Comparison of ENCODE assay signal across 25 cellular contexts in genomic region chr17:47159315-47159714, GRCh38. TPM values are rescaled to one million over a fixed set of nuclear protein-coding genes. Genes with fewer than 3 reads are reported as not detected.
A peak's percentile ranks its signal among the peaks of the same experiment; 100 is the strongest.
DNase-seq lines count a peak whose midpoint lies in the region; ATAC-seq, FAIRE-seq and TF ChIP-seq lines count a peak whose summit lies in the region.
"Had no signal": no experiment of that assay in that cellular context is flagged by ENCODE, and none has a peak within 500 bp of the region (broad histone marks: within the 10 kb centered on the region; RNA-seq: fewer than 3 reads in every experiment).

No MANE protein-coding gene starts in this region.

- no peaks in the 10 kb centered on the region for H3K9me1 ChIP-seq in K562 (ENCODE audit: control insufficient read depth, insufficient read depth, low read length)

- no peak overlapping the region for H4K8ac ChIP-seq in trophoblast cell (ENCODE audit: low read depth, low read length)

- TF ChIP-seq CTCF in HepG2 (CRISPR knock-in tag; IDR thresholded peaks at IDR 0.05) (no peak), right lobe of liver (IDR thresholded peaks at IDR 0.05) (no peak), K562 (IDR thresholded peaks at IDR 0.05 in 2 of 3, conservative IDR thresholded peaks at IDR 0.05 in 1 of 3; ENCODE audit: insufficient read depth in 2 of 3, low read depth in 1 of 3, low read length in 3 of 3) (no peak)

- H3K4me2 ChIP-seq in HepG2 (ENCODE audit: low read depth, low read length), result no peak overlapping the region
- no peak overlapping the region for H3K4me2 ChIP-seq in K562 (ENCODE audit: insufficient read depth, low read length)
- H3K4me2 ChIP-seq in trophoblast cell (ENCODE audit: low read length), result no peak overlapping the region
- H3K4me2 ChIP-seq: A549; BLaER1 treated with 17β-estradiol and CSF1 and Interleukin-3, amounts not matched to agents 10 nM and 100 nM had no signal

- H3K23ac ChIP-seq in trophoblast cell (ENCODE audit: low read length), result no peak overlapping the region

- no peak for TF ChIP-seq RAD21 in HepG2 (CRISPR knock-in tag; IDR thresholded peaks at IDR 0.05)
- no peak for TF ChIP-seq RAD21 in K562 (CRISPR knock-in tag; conservative IDR thresholded peaks at IDR 0.05 in 1 of 2, IDR thresholded peaks at IDR 0.05 in 1 of 2)

- WGBS in HepG2 (ENCODE audit: low lambda C conversion rate), result over 99% methylated on average over 14 of the region's 18 CpGs
- 100% methylated on average over 4 of the region's 18 CpGs for WGBS in right lobe of liver (ENCODE audit: insufficient coverage, low coverage, low lambda C conversion rate, missing lambda C conversion rate)
- WGBS in K562 (ENCODE audit: insufficient coverage, low coverage, missing lambda C conversion rate), result 96% methylated on average over 13 of the region's 18 CpGs
- WGBS in trophoblast cell (ENCODE audit: extremely low coverage, insufficient coverage, insufficient read length), result no CpG with 5 or more reads among the region's 18 CpGs

- TF ChIP-seq EP300 in HepG2 (IDR thresholded peaks at IDR 0.05; ENCODE audit: low read depth in 2 of 2, low read length in 2 of 2) (no peak), HepG2 (CRISPR knock-in tag; IDR thresholded peaks at IDR 0.05; ENCODE audit: borderline replicate concordance) (no peak), K562 (IDR thresholded peaks at IDR 0.05; ENCODE audit: low read length) (no peak)

- H3K4ac ChIP-seq in trophoblast cell (ENCODE audit: low read depth, low read length), result no peak overlapping the region

- intact Hi-C loops in HepG2 (cut with micrococcal nuclease; ENCODE audit: unreplicated experiment), result no loop called here
- intact Hi-C loops in right lobe of liver (cut with DNase I), result no loop called here
- intact Hi-C loops in K562 (cut with micrococcal nuclease), result no loop called here

- POLR2A ChIA-PET in activated CD4-positive, alpha-beta T cell treated with anti-CD3 and anti-CD28 coated beads, Interleukin-2, amount 10 ng/mL, durations not matched to agents 7 days and 5 days (lab: Charles Lee), result no interaction called here
- POLR2A ChIA-PET in HepG2 (lab: Yijun Ruan, JAX), result no interaction called here
- POLR2A ChIA-PET in K562 (lab: Yijun Ruan, JAX), result no interaction called here

- no peak overlapping the region for H3K9ac ChIP-seq in HepG2 (ENCODE audit: insufficient read depth, low read depth, low read length)
- peak overlapping the region in 1 of 2 experiments; percentile 18; a peak in 1 of 4 replicates for H3K9ac ChIP-seq in K562 (ENCODE audit: insufficient read depth in 1 of 2, low read depth in 2 of 2, low read length in 2 of 2)
- H3K9ac ChIP-seq in trophoblast cell (ENCODE audit: low read length), result no peak overlapping the region
- H3K9ac ChIP-seq: BLaER1 treated with 17β-estradiol and CSF1 and Interleukin-3, amounts not matched to agents 10 nM and 100 nM had no signal

- in situ Hi-C loops in HepG2 (cut with HindIII; ENCODE audit: extremely low pct_ligation_motif_present, low pct_unique_long_range_greater_than_20kb) (no loop called here), K562 (cut with MboI) (no loop called here)

- no peaks in the 10 kb centered on the region for H3K27me3 Mint-ChIP-seq in activated CD4-positive, alpha-beta T cell treated with anti-CD3 and anti-CD28 coated beads, Interleukin-2, amount 10 ng/mL, durations not matched to agents 7 days and 5 days
- H3K27me3 Mint-ChIP-seq: B cell; CD4-positive, alpha-beta T cell had no signal

- H3K14ac ChIP-seq in trophoblast cell (ENCODE audit: low read length), result no peak overlapping the region

- peaks cover 46% of the 10 kb centered on the region for H3K36me3 Mint-ChIP-seq in activated CD4-positive, alpha-beta T cell treated with anti-CD3 and anti-CD28 coated beads, Interleukin-2, amount 10 ng/mL, durations not matched to agents 7 days and 5 days (ENCODE audit: low read depth)

- no peak for FAIRE-seq in HepG2 (lab: Jason Lieb, UNC)
- no peak for FAIRE-seq in K562 (lab: Jason Lieb, UNC)
- FAIRE-seq: A549, D721Med, GM12891 had no signal

- ATAC-seq in HepG2 (no peak), right lobe of liver (no peak), K562 (no peak), GM18520 (IDR thresholded peaks at IDR 0.05; ENCODE audit: unreplicated experiment) (no peak), HG03457 (IDR thresholded peaks at IDR 0.05; ENCODE audit: unreplicated experiment) (no peak)
- ATAC-seq: A549; CD8-positive, alpha-beta T cell had no signal

- no peak overlapping the region for H4K12ac ChIP-seq in trophoblast cell (ENCODE audit: low read depth, low read length)

- CTCF ChIA-PET in activated CD4-positive, alpha-beta T cell treated with anti-CD3 and anti-CD28 coated beads, Interleukin-2, amount 10 ng/mL, durations not matched to agents 7 days and 5 days (lab: Charles Lee), result interaction anchor here (0.8 kb wide), 1 partner anchor 26 kb away, joined by 3 read pairs; no protein-coding TSS in a partner anchor
- CTCF ChIA-PET in HepG2 (lab: Yijun Ruan, JAX; ENCODE audit: low intra/inter-chr PET ratio, low total read pairs), result no interaction called here
- CTCF ChIA-PET in K562 (lab: Yijun Ruan, JAX; ENCODE audit: low intra/inter-chr PET ratio), result no interaction called here

- H3K27ac Mint-ChIP-seq in activated CD4-positive, alpha-beta T cell treated with anti-CD3 and anti-CD28 coated beads, Interleukin-2, amount 10 ng/mL, durations not matched to agents 7 days and 5 days, result peak overlapping the region; percentile 54
- H3K27ac Mint-ChIP-seq: B cell; CD4-positive, alpha-beta T cell; CD8-positive, alpha-beta T cell had no signal

- H3K4me1 ChIP-seq in HepG2 (ENCODE audit: insufficient read depth, low read length) (no peaks in the 10 kb centered on the region), right lobe of liver (no peaks in the 10 kb centered on the region), K562 (replicated peaks in 1 of 2; ENCODE audit: control insufficient read depth in 2 of 2, insufficient read depth in 2 of 2, low read length in 2 of 2) (peaks cover 0 to 3% of the 10 kb centered on the region in 2 experiments; a peak in 1 of 5 replicates), trophoblast cell (ENCODE audit: control insufficient read depth in 1 of 2, insufficient read depth in 2 of 2, low read length in 2 of 2) (no peaks in the 10 kb centered on the region)
- H3K4me1 ChIP-seq: A549, Caco-2 had no signal

- peaks cover 18% of the 10 kb centered on the region for H3K4me1 Mint-ChIP-seq in activated CD4-positive, alpha-beta T cell treated with anti-CD3 and anti-CD28 coated beads, Interleukin-2, amount 10 ng/mL, durations not matched to agents 7 days and 5 days

- H3K36me3 ChIP-seq in HepG2 (replicated peaks in 1 of 2; ENCODE audit: control insufficient read depth in 1 of 2, insufficient read depth in 2 of 2, low read length in 2 of 2), result peaks cover 20 to 74% of the 10 kb centered on the region in 2 experiments
- peaks cover 0 to 52% (median 15%) of the 10 kb centered on the region in 4 donors for H3K36me3 ChIP-seq in right lobe of liver
- peaks cover 89% of the 10 kb centered on the region for H3K36me3 ChIP-seq in K562 (ENCODE audit: control insufficient read depth, insufficient read depth, low read length)
- peaks cover 25 to 32% of the 10 kb centered on the region in 2 experiments for H3K36me3 ChIP-seq in trophoblast cell (ENCODE audit: control insufficient read depth in 1 of 2, insufficient read depth in 2 of 2, low read length in 2 of 2)

- no peak overlapping the region for H3K27ac ChIP-seq in HepG2 (ENCODE audit: extremely low read length, insufficient read depth, low read length)
- no peak overlapping the region for H3K27ac ChIP-seq in right lobe of liver
- H3K27ac ChIP-seq in K562 (ENCODE audit: extremely low read depth, low read depth, low read length), result no peak overlapping the region
- H3K27ac ChIP-seq in trophoblast cell (ENCODE audit: low read depth, low read length), result no peak overlapping the region
- H3K27ac ChIP-seq: 22Rv1; A549; BLaER1 treated with 17β-estradiol and CSF1 and Interleukin-3, amounts not matched to agents 10 nM and 100 nM; C4-2B had no signal

- no TSS peak for BruUV-seq in HepG2 (replicated peaks; lab: Mats Ljungman, UMichigan)
- no TSS peak for BruUV-seq in K562 (replicated peaks; lab: Mats Ljungman, UMichigan)

- H3K27me3 ChIP-seq in HepG2 (ENCODE audit: control insufficient read depth in 1 of 2, insufficient read depth in 2 of 2, low read length in 2 of 2) (no peaks in the 10 kb centered on the region), right lobe of liver (no peaks in the 10 kb centered on the region), K562 (ENCODE audit: control insufficient read depth in 2 of 2, insufficient read depth in 2 of 2, low read length in 2 of 2) (no peaks in the 10 kb centered on the region), trophoblast cell (ENCODE audit: insufficient read depth, low read length) (no peaks in the 10 kb centered on the region)
- H3K27me3 ChIP-seq: BLaER1 treated with 17β-estradiol and CSF1 and Interleukin-3, amounts not matched to agents 10 nM and 100 nM had no signal

- peak overlapping the region; percentile 3 for H3K18ac ChIP-seq in trophoblast cell (ENCODE audit: low read length)

- H2AFZ ChIP-seq in HepG2 (ENCODE audit: low read length) (no peak overlapping the region), K562 (ENCODE audit: low read depth, low read length) (no peak overlapping the region), trophoblast cell (ENCODE audit: insufficient read depth, low read length, poor library complexity) (no peak overlapping the region)

- no peak overlapping the region for H2AK5ac ChIP-seq in trophoblast cell (ENCODE audit: low read length)

- no peak for DNase-seq in activated CD4-positive, alpha-beta T cell treated with anti-CD3 and anti-CD28 coated beads, Interleukin-2, amount 10 ng/mL, durations not matched to agents 7 days and 5 days
- no peak for DNase-seq in activated CD4-positive, alpha-beta T cell treated with anti-CD3 and anti-CD28 coated beads, Interleukin-2, amount 50 U/mL, for 1 hour
- DNase-seq in HepG2 (ENCODE audit: low spot score) (no peak), right lobe of liver (no peak), K562 (ENCODE audit: extremely low read depth in 1 of 4, low spot score in 3 of 4) (no peak), trophoblast cell (no peak)
- DNase-seq: AML-193; Caco-2; Calu3; CD4-positive, alpha-beta T cell; CD8-positive, alpha-beta T cell; DMS79 treated with DMSO at 0.1 percent for 48 hours; EL; GDM1 had no signal

- no peak overlapping the region for H3K4me3 Mint-ChIP-seq in activated CD4-positive, alpha-beta T cell treated with anti-CD3 and anti-CD28 coated beads, Interleukin-2, amount 10 ng/mL, durations not matched to agents 7 days and 5 days
- H3K4me3 Mint-ChIP-seq: B cell; CD4-positive, alpha-beta T cell; CD8-positive, alpha-beta T cell had no signal

- no peak overlapping the region for H2BK120ac ChIP-seq in trophoblast cell (ENCODE audit: insufficient read depth, low read length, poor library complexity)

- H3K79me1 ChIP-seq in trophoblast cell (ENCODE audit: low read length), result no peaks in the 10 kb centered on the region

- no peaks in the 10 kb centered on the region for H3K9me3 ChIP-seq in HepG2 (ENCODE audit: low read length)
- H3K9me3 ChIP-seq in right lobe of liver, result no peaks in the 10 kb centered on the region
- no peaks in the 10 kb centered on the region for H3K9me3 ChIP-seq in K562 (replicated peaks; ENCODE audit: control insufficient read depth, insufficient read depth, low read depth, low read length)
- H3K9me3 ChIP-seq in trophoblast cell (ENCODE audit: insufficient read depth, low read depth, low read length), result no peaks in the 10 kb centered on the region
- H3K9me3 ChIP-seq: A549; BLaER1 treated with 17β-estradiol and CSF1 and Interleukin-3, amounts not matched to agents 10 nM and 100 nM; Caco-2 had no signal

- TF ChIP-seq POLR2A in HepG2 (IDR thresholded peaks at IDR 0.05; ENCODE audit: insufficient read depth in 1 of 2, low read depth in 2 of 2, low read length in 2 of 2) (no peak), right lobe of liver (IDR thresholded peaks at IDR 0.05) (no peak), K562 (conservative IDR thresholded peaks at IDR 0.05) (no peak)

- no peak overlapping the region for H4K91ac ChIP-seq in trophoblast cell (ENCODE audit: low read depth, low read length)

- no peak overlapping the region for H3K4me3 ChIP-seq in HepG2 (replicated peaks in 1 of 3; ENCODE audit: insufficient read depth in 1 of 3, low read depth in 2 of 3, low read length in 3 of 3)
- H3K4me3 ChIP-seq in right lobe of liver, result no peak overlapping the region
- H3K4me3 ChIP-seq in K562, result no peak overlapping the region
- no peak overlapping the region for H3K4me3 ChIP-seq in trophoblast cell (ENCODE audit: low read depth, low read length)
- H3K4me3 ChIP-seq: A549; BLaER1 treated with 17β-estradiol and CSF1 and Interleukin-3, amounts not matched to agents 10 nM and 100 nM had no signal

- no peaks in the 10 kb centered on the region for H3K79me2 ChIP-seq in HepG2 (ENCODE audit: insufficient read depth, low read length)
- 0 out of 3 replicates have a peak, but pooled peaks cover 6% of the 10 kb centered on the region for H3K79me2 ChIP-seq in K562 (ENCODE audit: control insufficient read depth, insufficient read depth, low read length)
- H3K79me2 ChIP-seq in trophoblast cell (ENCODE audit: control insufficient read depth, insufficient read depth, low read length, poor library complexity), result no peaks in the 10 kb centered on the region

- no peak overlapping the region for H2BK5ac ChIP-seq in trophoblast cell (ENCODE audit: low read depth, low read length, poor library complexity)

- H4K20me1 ChIP-seq in HepG2 (ENCODE audit: insufficient read depth, low read length) (no peaks in the 10 kb centered on the region), K562 (replicated peaks; ENCODE audit: control insufficient read depth, insufficient read depth, low read length) (0 out of 2 replicates have a peak, but pooled peaks cover 4% of the 10 kb centered on the region)

- H2BK12ac ChIP-seq in trophoblast cell (ENCODE audit: low read length), result no peak overlapping the region

- H3K9me3 Mint-ChIP-seq in activated CD4-positive, alpha-beta T cell treated with anti-CD3 and anti-CD28 coated beads, Interleukin-2, amount 10 ng/mL, durations not matched to agents 7 days and 5 days, result no peaks in the 10 kb centered on the region
- H3K9me3 Mint-ChIP-seq: CD4-positive, alpha-beta T cell; CD8-positive, alpha-beta T cell had no signal

RNA-seq across cellular contexts. Expression of gene CDC27, which starts 29.8 kb away (rescaled TPM):
- total RNA-seq in activated CD4-positive, alpha-beta T cell treated with anti-CD3 and anti-CD28 coated beads, Interleukin-2, amount 10 ng/mL, durations not matched to agents 7 days and 5 days, result 100 to 1,000 TPM; 128 to 159 TPM
- total RNA-seq in HepG2 (2016; rRNA removed; fragmentation: Illumina TruSeq; extraction: Trizol) (102 and 162 TPM in 2 replicates), right lobe of liver (10 to 100 TPM; 27.5 to 50.4 (median 32.9) TPM), K562 (2014; rRNA removed) (79.5 and 81.0 TPM in 2 replicates), K562 (2014; rRNA removed; fragmentation: Illumina TruSeq; extraction: Trizol) (102 and 118 TPM in 2 replicates), K562 (2015; rRNA removed; fragmentation: Illumina TruSeq; extraction: Trizol) (83.0 and 94.1 TPM in 2 replicates), K562 (2021) (117 and 119 TPM in 2 replicates)
- total RNA-seq in HepG2 (2016; cell fraction: cytosol; rRNA removed; fragmentation: Illumina TruSeq; extraction: Trizol; ENCODE audit: low read depth), result 15.6 and 16.5 TPM in 2 replicates
- total RNA-seq in HepG2 (2016; cell fraction: insoluble cytoplasmic fraction; rRNA removed; fragmentation: Illumina TruSeq; extraction: Trizol), result 94.8 and 180 TPM in 2 replicates
- total RNA-seq in HepG2 (2016; cell fraction: membrane; rRNA removed; fragmentation: Illumina TruSeq; extraction: Trizol), result 45.9 and 57.6 TPM in 2 replicates
- 66.9 and 67.5 TPM in 2 replicates for total RNA-seq in HepG2 (2016; cell fraction: nucleus; rRNA removed; fragmentation: Illumina TruSeq; extraction: Trizol)
- polyA plus RNA-seq in HepG2 (2011; rRNA removed) (55.9 and 80.7 TPM in 2 replicates), K562 (2011; rRNA removed) (119 and 155 TPM in 2 replicates), K562 (2014; fragmentation: Illumina TruSeq; extraction: Trizol) (94.1 and 104 TPM in 2 replicates), K562 (2014; fragmentation: Nextera tagmentation; extraction: Ambion mirVana) (10 to 100 TPM; 28.6 to 34.5 TPM), K562 (2014; rRNA removed) (41.9 and 48.3 TPM in 2 replicates)
- 39.5 and 46.1 TPM in 2 replicates for polyA plus RNA-seq in HepG2 (2011; cell fraction: cytosol; rRNA removed)
- polyA plus RNA-seq in HepG2 (2011; cell fraction: nucleus; rRNA removed), result 54.9 and 64.9 TPM in 2 replicates
- 45.5 and 46.6 TPM in 2 replicates for polyA plus RNA-seq in HepG2 (2012)
- 4.4 and 5.4 TPM in 2 replicates for polyA plus RNA-seq in HepG2 (2016; cell fraction: cytosol; fragmentation: Illumina TruSeq; extraction: Trizol; ENCODE audit: low read depth)
- polyA plus RNA-seq in HepG2 (2016; cell fraction: insoluble cytoplasmic fraction; fragmentation: Illumina TruSeq; extraction: Trizol; ENCODE audit: low read depth), result 124 and 138 TPM in 2 replicates
- polyA plus RNA-seq in HepG2 (2016; cell fraction: membrane; fragmentation: Illumina TruSeq; extraction: Trizol; ENCODE audit: low read depth), result 16.5 and 20.8 TPM in 2 replicates
- polyA plus RNA-seq in HepG2 (2016; cell fraction: nucleus; fragmentation: Illumina TruSeq; extraction: Trizol; ENCODE audit: insufficient read depth, low read depth), result 88.5 and 91.4 TPM in 2 replicates
- polyA minus RNA-seq in HepG2 (2011; rRNA and poly(A)+ RNA removed; ENCODE audit: low replicate concordance), result 105 and 134 TPM in 2 replicates
- 70.2 and 86.9 TPM in 2 replicates for polyA minus RNA-seq in HepG2 (2011; cell fraction: cytosol; rRNA and poly(A)+ RNA removed)
- 68.6 and 73.8 TPM in 2 replicates for polyA minus RNA-seq in HepG2 (2011; cell fraction: nucleus; rRNA and poly(A)+ RNA removed)
- 143 and 304 TPM in 2 replicates for total RNA-seq in K562 (2011; cell fraction: chromatin; rRNA removed; ENCODE audit: low replicate concordance)
- 50.0 and 59.6 TPM in 2 replicates for total RNA-seq in K562 (2011; cell fraction: nucleolus; rRNA removed)
- 94.1 and 102 TPM in 2 replicates for total RNA-seq in K562 (2011; cell fraction: nucleoplasm; rRNA removed)
- polyA plus RNA-seq in K562 (2011; cell fraction: cytosol; rRNA removed), result 67.7 and 77.1 TPM in 2 replicates
- 118 and 164 TPM in 2 replicates for polyA plus RNA-seq in K562 (2011; cell fraction: nucleus; rRNA removed)
- 36.5 and 85.2 TPM in 2 replicates for polyA plus RNA-seq in K562 (2012)
- 353 and 364 TPM in 2 replicates for polyA minus RNA-seq in K562 (2011; rRNA and poly(A)+ RNA removed)
- 95.5 and 126 TPM in 2 replicates for polyA minus RNA-seq in K562 (2011; cell fraction: cytosol; rRNA and poly(A)+ RNA removed)
- 34.6 and 86.0 TPM in 2 replicates for polyA minus RNA-seq in K562 (2011; cell fraction: nucleus; rRNA and poly(A)+ RNA removed)
- 46.2 and 48.6 TPM in 2 replicates for polyA plus RNA-seq in trophoblast cell (2013)

RNA-seq across cellular contexts. Expression of gene MYL4, which starts 49.8 kb away (rescaled TPM):
- total RNA-seq in activated CD4-positive, alpha-beta T cell treated with anti-CD3 and anti-CD28 coated beads, Interleukin-2, amount 10 ng/mL, durations not matched to agents 7 days and 5 days, result not detected
- total RNA-seq in HepG2 (2016; rRNA removed; fragmentation: Illumina TruSeq; extraction: Trizol) (not detected in 2 replicates), right lobe of liver (under 1 TPM in 4 of 6 experiments, not detected in 2; 0.42 to 0.80 (median 0.58) TPM), K562 (2014; rRNA removed) (170 and 213 TPM in 2 replicates), K562 (2014; rRNA removed; fragmentation: Illumina TruSeq; extraction: Trizol) (83.5 and 117 TPM in 2 replicates), K562 (2015; rRNA removed; fragmentation: Illumina TruSeq; extraction: Trizol) (149 TPM in 2 replicates), K562 (2021) (177 and 183 TPM in 2 replicates)
- total RNA-seq in HepG2 (2016; cell fraction: cytosol; rRNA removed; fragmentation: Illumina TruSeq; extraction: Trizol; ENCODE audit: low read depth), result not detected in 2 replicates
- total RNA-seq in HepG2 (2016; cell fraction: insoluble cytoplasmic fraction; rRNA removed; fragmentation: Illumina TruSeq; extraction: Trizol), result not detected in 2 replicates
- not detected in 2 replicates for total RNA-seq in HepG2 (2016; cell fraction: membrane; rRNA removed; fragmentation: Illumina TruSeq; extraction: Trizol)
- not detected in 2 replicates for total RNA-seq in HepG2 (2016; cell fraction: nucleus; rRNA removed; fragmentation: Illumina TruSeq; extraction: Trizol)
- polyA plus RNA-seq in HepG2 (2011; rRNA removed) (0.13 TPM in 1 of 2 replicates, not detected in the other), K562 (2011; rRNA removed) (221 and 324 TPM in 2 replicates), K562 (2014; fragmentation: Illumina TruSeq; extraction: Trizol) (252 and 284 TPM in 2 replicates), K562 (2014; fragmentation: Nextera tagmentation; extraction: Ambion mirVana) (100 to 1,000 TPM; 287 to 423 TPM), K562 (2014; rRNA removed) (319 and 378 TPM in 2 replicates)
- polyA plus RNA-seq in HepG2 (2011; cell fraction: cytosol; rRNA removed), result 0.11 and 0.17 TPM in 2 replicates
- not detected in 2 replicates for polyA plus RNA-seq in HepG2 (2011; cell fraction: nucleus; rRNA removed)
- not detected in 2 replicates for polyA plus RNA-seq in HepG2 (2012)
- not detected in 2 replicates for polyA plus RNA-seq in HepG2 (2016; cell fraction: cytosol; fragmentation: Illumina TruSeq; extraction: Trizol; ENCODE audit: low read depth)
- polyA plus RNA-seq in HepG2 (2016; cell fraction: insoluble cytoplasmic fraction; fragmentation: Illumina TruSeq; extraction: Trizol; ENCODE audit: low read depth), result 0.27 TPM in 1 of 2 replicates, not detected in the other
- polyA plus RNA-seq in HepG2 (2016; cell fraction: membrane; fragmentation: Illumina TruSeq; extraction: Trizol; ENCODE audit: low read depth), result not detected in 2 replicates
- not detected in 2 replicates for polyA plus RNA-seq in HepG2 (2016; cell fraction: nucleus; fragmentation: Illumina TruSeq; extraction: Trizol; ENCODE audit: insufficient read depth, low read depth)
- polyA minus RNA-seq in HepG2 (2011; rRNA and poly(A)+ RNA removed; ENCODE audit: low replicate concordance), result 0.42 and 1.4 TPM in 2 replicates
- polyA minus RNA-seq in HepG2 (2011; cell fraction: cytosol; rRNA and poly(A)+ RNA removed), result not detected in 2 replicates
- not detected in 2 replicates for polyA minus RNA-seq in HepG2 (2011; cell fraction: nucleus; rRNA and poly(A)+ RNA removed)
- 69.7 and 135 TPM in 2 replicates for total RNA-seq in K562 (2011; cell fraction: chromatin; rRNA removed; ENCODE audit: low replicate concordance)
- 127 and 133 TPM in 2 replicates for total RNA-seq in K562 (2011; cell fraction: nucleolus; rRNA removed)
- 109 and 110 TPM in 2 replicates for total RNA-seq in K562 (2011; cell fraction: nucleoplasm; rRNA removed)
- polyA plus RNA-seq in K562 (2011; cell fraction: cytosol; rRNA removed), result 287 and 309 TPM in 2 replicates
- 346 and 397 TPM in 2 replicates for polyA plus RNA-seq in K562 (2011; cell fraction: nucleus; rRNA removed)
- 170 and 179 TPM in 2 replicates for polyA plus RNA-seq in K562 (2012)
- polyA minus RNA-seq in K562 (2011; rRNA and poly(A)+ RNA removed), result 90.7 and 106 TPM in 2 replicates
- 34.9 and 40.8 TPM in 2 replicates for polyA minus RNA-seq in K562 (2011; cell fraction: cytosol; rRNA and poly(A)+ RNA removed)
- 29.5 and 45.3 TPM in 2 replicates for polyA minus RNA-seq in K562 (2011; cell fraction: nucleus; rRNA and poly(A)+ RNA removed)
- 12.4 and 12.9 TPM in 2 replicates for polyA plus RNA-seq in trophoblast cell (2013)
- total RNA-seq: A172; Caco-2; Calu3; CD4-positive, alpha-beta T cell; CD8-positive, alpha-beta T cell; G401 had no signal
- polyA plus RNA-seq: A549 had no signal

Comparison
In these comparisons a context has a peak if more than half of its experiments do, and no peak if none do; other contexts are left out.
1. RNA of gene MYL4, which starts 49.8 kb away (total RNA-seq): 69.7 to 213 TPM in K562; 0.42 to 0.80 TPM in right lobe of liver, not detected in HepG2 and not detected in activated CD4-positive, alpha-beta T cell treated with anti-CD3 and anti-CD28 coated beads, Interleukin-2, amount 10 ng/mL, durations not matched to agents 7 days and 5 days; every median in the first group is over 10 times any median in the second.